ENCODE assay signal across 19 cellular contexts in genomic region chr2:203489531-203489930, GRCh38. TPM values are rescaled to one million over a fixed set of nuclear protein-coding genes. Genes with fewer than 3 reads are reported as not detected.
DNase-seq lines count a peak whose midpoint lies in the region; ATAC-seq and TF ChIP-seq lines count a peak whose summit lies in the region.
"Had no signal": no experiment of that assay in that cellular context is flagged by ENCODE, and none has a peak within 500 bp of the region (broad histone marks: within the 10 kb centered on the region; RNA-seq: fewer than 3 reads in every experiment).

No MANE protein-coding gene starts in this region.

- H3K4me3 ChIP-seq in Peyer's patch (no peak overlapping the region), hepatocyte (no peak overlapping the region)
- H3K4me3 ChIP-seq: GM12878 had no signal

- H3K27me3 Mint-ChIP-seq in nephron (ENCODE audit: low read depth) = no peaks in the 10 kb centered on the region
- H3K27me3 Mint-ChIP-seq: CD4-positive, CD25-positive, alpha-beta regulatory T cell; CD8-positive, alpha-beta memory T cell had no signal

- no peaks in the 10 kb centered on the region for H3K9me2 ChIP-seq in hepatocyte (replicated peaks; ENCODE audit: insufficient read depth)

- peaks cover 23% of the 10 kb centered on the region for H3K79me2 ChIP-seq in hepatocyte

- H3K4me1 Mint-ChIP-seq in nephron = no peaks in the 10 kb centered on the region

- TF ChIP-seq CTCF in Peyer's patch (IDR thresholded peaks at IDR 0.05) (no peak), hepatocyte (IDR thresholded peaks at IDR 0.05; ENCODE audit: poor library complexity) (no peak), nephron (IDR thresholded peaks at IDR 0.05; ENCODE audit: unreplicated experiment in 3 of 3) (no peak)

- H3K36me3 ChIP-seq in Peyer's patch = peaks cover 0 to 12% (median 0%) of the 10 kb centered on the region in 3 donors
- no peaks in the 10 kb centered on the region for H3K36me3 ChIP-seq in hepatocyte (replicated peaks; ENCODE audit: insufficient read depth, low read depth)
- H3K36me3 ChIP-seq: BE2C had no signal

- H3K27ac Mint-ChIP-seq in nephron = peak overlapping the region in 2 of 3 experiments; percentile 7 to 17
- H3K27ac Mint-ChIP-seq: CD4-positive, CD25-positive, alpha-beta regulatory T cell; H9 had no signal

- H3K4me1 ChIP-seq in Peyer's patch = no peaks in the 10 kb centered on the region
- H3K4me1 ChIP-seq in hepatocyte (ENCODE audit: insufficient read depth) = no peaks in the 10 kb centered on the region
- H3K4me1 ChIP-seq: BE2C had no signal

- H4K20me1 ChIP-seq in hepatocyte (ENCODE audit: insufficient read depth, poor library complexity, severe bottlenecking) = no peaks in the 10 kb centered on the region

- no peaks in the 10 kb centered on the region for H3K9me3 Mint-ChIP-seq in nephron
- H3K9me3 Mint-ChIP-seq: CD4-positive, CD25-positive, alpha-beta regulatory T cell; CD8-positive, alpha-beta memory T cell; H9 had no signal

- no peak for TF ChIP-seq POLR2A in Peyer's patch (IDR thresholded peaks at IDR 0.05)

- no peak overlapping the region for H3K4me2 ChIP-seq in hepatocyte

- DNase-seq in Peyer's patch (peak in 1 of 3 donors; percentile 80), hepatocyte (ENCODE audit: low spot score) (no peak), NOMO-1 (lab: John Stamatoyannopoulos, UW; ENCODE audit: unreplicated experiment in 2 of 2) (no peak)
- DNase-seq: ACHN; BE2C; C1 segment of cervical spinal cord; CD4-positive, CD25-positive, alpha-beta regulatory T cell; CD8-positive, alpha-beta memory T cell; COR-L47; DMS 273 treated with DMSO at 0.1 percent for 48 hours; DMS53; DND-41; EL; H9; IMR-90 had no signal

- H3K9me3 ChIP-seq in Peyer's patch (no peaks in the 10 kb centered on the region), hepatocyte (ENCODE audit: low read depth) (no peaks in the 10 kb centered on the region)
- H3K9me3 ChIP-seq: BE2C had no signal

- 97% methylated on average over 6 of the region's 6 CpGs for WGBS in hepatocyte (ENCODE audit: low lambda C conversion rate, missing lambda C conversion rate)

- ATAC-seq in HG03457 (IDR thresholded peaks at IDR 0.05; ENCODE audit: unreplicated experiment) (no peak), HG03175 (IDR thresholded peaks at IDR 0.05; ENCODE audit: unreplicated experiment) (no peak)
- ATAC-seq: GM12878 had no signal

- peaks cover 50% of the 10 kb centered on the region for H3K36me3 Mint-ChIP-seq in nephron (ENCODE audit: low read depth)
- H3K36me3 Mint-ChIP-seq: CD8-positive, alpha-beta memory T cell had no signal

- H2AFZ ChIP-seq in hepatocyte = no peak overlapping the region

- H3K27ac ChIP-seq in Peyer's patch (peak overlapping the region in 3 of 4 donors; percentile 7 to 80 (median 65)), hepatocyte (peak overlapping the region; percentile 10)

- no peak overlapping the region for H3K4me3 Mint-ChIP-seq in nephron
- H3K4me3 Mint-ChIP-seq: CD4-positive, CD25-positive, alpha-beta regulatory T cell; CD8-positive, alpha-beta memory T cell; H9 had no signal

- H3K27me3 ChIP-seq in Peyer's patch (no peaks in the 10 kb centered on the region), hepatocyte (no peaks in the 10 kb centered on the region)
- H3K27me3 ChIP-seq: BE2C had no signal

RNA-seq across cellular contexts. Expression of gene RAPH1, which starts 45.6 kb away (rescaled TPM):
- total RNA-seq in Peyer's patch (100 to 1,000 TPM in 1 of 4 donors, 10 to 100 TPM in 3; 31.4 to 103 (median 45.9) TPM), hepatocyte (14.6 and 22.1 TPM in 2 replicates)
- 8.3 and 12.9 TPM in 2 replicates for polyA plus RNA-seq in hepatocyte
- polyA plus RNA-seq: CD8-positive, alpha-beta memory T cell had no signal
